In genomic region chr5:65623482-65623881, GRCh38 we compare ENCODE assay signal across 8 cellular contexts. TPM values are rescaled to one million over a fixed set of nuclear protein-coding genes. Genes with fewer than 3 reads are reported as not detected.
DNase-seq lines count a peak whose midpoint lies in the region; ATAC-seq, FAIRE-seq and TF ChIP-seq lines count a peak whose summit lies in the region.

No MANE protein-coding gene starts in this region.

- no peaks in the 10 kb centered on the region for H3K36me3 ChIP-seq in keratinocyte (ENCODE audit: control insufficient read depth in 2 of 2, extremely low read depth in 1 of 2, insufficient read depth in 2 of 2, low read length in 2 of 2)
- no peaks in the 10 kb centered on the region for H3K36me3 ChIP-seq in thyroid gland

- H3K4me1 Mint-ChIP-seq in activated CD4-positive, alpha-beta T cell treated with anti-CD3 and anti-CD28 coated beads, Interleukin-2, amount 10 ng/mL, durations not matched to agents 7 days and 5 days, result peaks cover 40% of the 10 kb centered on the region

- H3K9me3 Mint-ChIP-seq in activated CD4-positive, alpha-beta T cell treated with anti-CD3 and anti-CD28 coated beads, Interleukin-2, amount 10 ng/mL, durations not matched to agents 7 days and 5 days, result no peaks in the 10 kb centered on the region
- no peaks in the 10 kb centered on the region for H3K9me3 Mint-ChIP-seq in activated naive CD4-positive, alpha-beta T cell treated with anti-CD3 and anti-CD28 coated beads, Interleukin-2, amount 50 U/mL, for 72 hours

- 6 to 12% methylated on average over 9 of the region's 9 CpGs for WGBS in thyroid gland, 2 donors

- no peak for ATAC-seq in activated naive CD4-positive, alpha-beta T cell treated with anti-CD3 and anti-CD28 coated beads, Interleukin-2, amount 50 U/mL, for 72 hours
- ATAC-seq in GM19351 (IDR thresholded peaks at IDR 0.05; ENCODE audit: unreplicated experiment), result no peak

- no peaks in the 10 kb centered on the region for H3K27me3 ChIP-seq in keratinocyte (ENCODE audit: control insufficient read depth, extremely low read depth, insufficient read depth, low read length)
- no peaks in the 10 kb centered on the region for H3K27me3 ChIP-seq in thyroid gland

- no peaks in the 10 kb centered on the region for H3K9me3 ChIP-seq in keratinocyte (ENCODE audit: control insufficient read depth, low read depth, low read length)
- H3K9me3 ChIP-seq in thyroid gland, result no peaks in the 10 kb centered on the region

- CTCF ChIA-PET in activated CD4-positive, alpha-beta T cell treated with anti-CD3 and anti-CD28 coated beads, Interleukin-2, amount 10 ng/mL, durations not matched to agents 7 days and 5 days (lab: Charles Lee), result interaction anchor here (1.2 to 1.4 kb wide), 2 partner anchors 9 to 62 kb away, joined by 3 read pairs; no protein-coding TSS in a partner anchor

- H3K9ac ChIP-seq in keratinocyte (ENCODE audit: control insufficient read depth, extremely low read depth, insufficient read depth, low read length), result peak overlapping the region; percentile 97

- no peak for TF ChIP-seq POLR2A in thyroid gland (IDR thresholded peaks at IDR 0.05)

- H3K27ac Mint-ChIP-seq in activated CD4-positive, alpha-beta T cell treated with anti-CD3 and anti-CD28 coated beads, Interleukin-2, amount 10 ng/mL, durations not matched to agents 7 days and 5 days, result peak overlapping the region; percentile 99
- H3K27ac Mint-ChIP-seq in activated naive CD4-positive, alpha-beta T cell treated with anti-CD3 and anti-CD28 coated beads, Interleukin-2, amount 50 U/mL, for 72 hours, result peak overlapping the region; percentile 92 to 98

- H3K4me1 ChIP-seq in keratinocyte (ENCODE audit: control insufficient read depth, extremely low read depth, insufficient read depth, low read length), result peaks cover 17% of the 10 kb centered on the region
- H3K4me1 ChIP-seq in thyroid gland, result peaks cover 22 to 31% of the 10 kb centered on the region in 2 donors

- no peaks in the 10 kb centered on the region for H3K9me1 ChIP-seq in keratinocyte (ENCODE audit: control insufficient read depth, extremely low read depth, insufficient read depth, low read length)

- dilution Hi-C loops in keratinocyte (cut with MboI; ENCODE audit: extremely low pct_ligation_motif_present, low sequenced_read_pairs), result no loop called here

- TF ChIP-seq CTCF in keratinocyte (optimal IDR thresholded peaks at IDR 0.05 in 1 of 3, IDR thresholded peaks at IDR 0.05 in 1 of 3, conservative IDR thresholded peaks at IDR 0.05 in 1 of 3; ENCODE audit: extremely low read depth in 1 of 3, insufficient read depth in 2 of 3, low read length in 3 of 3), result no peak
- TF ChIP-seq CTCF in thyroid gland (IDR thresholded peaks at IDR 0.05), result no peak

- POLR2A ChIA-PET in activated CD4-positive, alpha-beta T cell treated with anti-CD3 and anti-CD28 coated beads, Interleukin-2, amount 10 ng/mL, durations not matched to agents 7 days and 5 days (lab: Charles Lee), result interaction anchor here (0.5 to 0.6 kb wide), 3 partner anchors 79 to 274 kb away, joined by 3 to 8 read pairs (median 3); no protein-coding TSS in a partner anchor

- H3K4me3 ChIP-seq in keratinocyte (ENCODE audit: control insufficient read depth in 2 of 3, extremely low read depth in 1 of 3, insufficient read depth in 2 of 3, low read depth in 1 of 3, low read length in 3 of 3) (peak overlapping the region; percentile 66 to 99 (median 98)), thyroid gland (replicated peaks in 1 of 3) (peak overlapping the region; percentile 33 to 95 (median 74))

- peak overlapping the region; percentile 99 for H3K4me2 ChIP-seq in keratinocyte (ENCODE audit: control insufficient read depth, extremely low read depth, insufficient read depth, low read depth, low read length)

- peak overlapping the region; percentile 97 for H3K4me3 Mint-ChIP-seq in activated CD4-positive, alpha-beta T cell treated with anti-CD3 and anti-CD28 coated beads, Interleukin-2, amount 10 ng/mL, durations not matched to agents 7 days and 5 days

- peaks cover 72% of the 10 kb centered on the region for H3K79me2 ChIP-seq in keratinocyte (ENCODE audit: control insufficient read depth, insufficient read depth, low read length)

- DNase-seq in activated CD4-positive, alpha-beta T cell treated with anti-CD3 and anti-CD28 coated beads, Interleukin-2, amount 10 ng/mL, durations not matched to agents 7 days and 5 days, result no peak
- no peak for DNase-seq in activated CD4-positive, alpha-beta T cell treated with anti-CD3 and anti-CD28 coated beads, Interleukin-2, amount 50 U/mL, for 4 hours
- no peak for DNase-seq in activated naive CD4-positive, alpha-beta T cell treated with anti-CD3 and anti-CD28 coated beads, Interleukin-2, amount 50 U/mL, for 72 hours (ENCODE audit: low spot score in 2 of 2)
- no peak for DNase-seq in keratinocyte (ENCODE audit: low read depth, low spot score)
- no peak for DNase-seq in thyroid gland
- no peak for DNase-seq in LoVo (ENCODE audit: low spot score)
- DNase-seq in NCI-H526 treated with DMSO at 0.1 percent for 48 hours (lab: John Stamatoyannopoulos, UW), result no peak

- peak overlapping the region; percentile 86 for H3K27ac ChIP-seq in keratinocyte (ENCODE audit: control insufficient read depth, insufficient read depth, low read length)
- H3K27ac ChIP-seq in thyroid gland, result peak overlapping the region in 2 of 3 donors; percentile 80 to 92

- peak overlapping the region; percentile 99 for H2AFZ ChIP-seq in keratinocyte (ENCODE audit: control insufficient read depth, low read length)

- no peaks in the 10 kb centered on the region for H3K27me3 Mint-ChIP-seq in activated CD4-positive, alpha-beta T cell treated with anti-CD3 and anti-CD28 coated beads, Interleukin-2, amount 10 ng/mL, durations not matched to agents 7 days and 5 days

- no peaks in the 10 kb centered on the region for H4K20me1 ChIP-seq in keratinocyte (ENCODE audit: control insufficient read depth, extremely low read depth, insufficient read depth, low read length)

- peaks cover 7% of the 10 kb centered on the region for H3K36me3 Mint-ChIP-seq in activated CD4-positive, alpha-beta T cell treated with anti-CD3 and anti-CD28 coated beads, Interleukin-2, amount 10 ng/mL, durations not matched to agents 7 days and 5 days (ENCODE audit: low read depth)
- peaks cover 15 to 17% of the 10 kb centered on the region in 2 donors for H3K36me3 Mint-ChIP-seq in activated naive CD4-positive, alpha-beta T cell treated with anti-CD3 and anti-CD28 coated beads, Interleukin-2, amount 50 U/mL, for 72 hours

- no peak for FAIRE-seq in keratinocyte (lab: Jason Lieb, UNC)

- intact Hi-C loops in thyroid gland (cut with DNase I), result no loop called here

RNA-seq across cellular contexts. Expression of gene TRIM23, which starts 0.7 kb away (rescaled TPM):
- 1 to 10 TPM; 7.9 to 9.6 TPM for total RNA-seq in activated CD4-positive, alpha-beta T cell treated with anti-CD3 and anti-CD28 coated beads, Interleukin-2, amount 10 ng/mL, durations not matched to agents 7 days and 5 days
- total RNA-seq in activated naive CD4-positive, alpha-beta T cell treated with anti-CD3 and anti-CD28 coated beads, Interleukin-2, amount 50 U/mL, for 72 hours, result 10 to 100 TPM in 1 of 2 donors, 1 to 10 TPM in 1; 4.9 to 11.0 TPM
- 5.6 to 8.3 TPM (median 7.8 TPM) in 3 replicates for polyA plus RNA-seq in keratinocyte
- polyA plus RNA-seq in keratinocyte (2011; ENCODE audit: low read depth), result 18.4 TPM
- 3.1 and 5.9 TPM in 2 replicates for polyA plus RNA-seq in keratinocyte (2011; cell fraction: cytosol; rRNA removed)
- polyA plus RNA-seq in keratinocyte (2011; cell fraction: nucleus; rRNA removed), result 7.8 and 9.4 TPM in 2 replicates
- 4.5 and 13.1 TPM in 2 replicates for polyA plus RNA-seq in keratinocyte (2012; ENCODE audit: low replicate concordance)
- 3.8 to 21.0 TPM (median 19.8 TPM) in 3 replicates for polyA minus RNA-seq in keratinocyte
- polyA minus RNA-seq in keratinocyte (2011; cell fraction: cytosol; rRNA and poly(A)+ RNA removed), result 8.4 TPM
- 12.3 and 24.7 TPM in 2 replicates for polyA minus RNA-seq in keratinocyte (2011; cell fraction: nucleus; rRNA and poly(A)+ RNA removed)
- total RNA-seq in thyroid gland, result 10 to 100 TPM; 14.9 to 29.2 (median 17.4) TPM

RNA-seq across cellular contexts. Expression of gene SHLD3, which starts 1.3 kb away (rescaled TPM):
- total RNA-seq in activated CD4-positive, alpha-beta T cell treated with anti-CD3 and anti-CD28 coated beads, Interleukin-2, amount 10 ng/mL, durations not matched to agents 7 days and 5 days, result 1 to 10 TPM; 4.5 to 5.3 TPM
- 1 to 10 TPM; 1.9 to 5.0 TPM for total RNA-seq in activated naive CD4-positive, alpha-beta T cell treated with anti-CD3 and anti-CD28 coated beads, Interleukin-2, amount 50 U/mL, for 72 hours
- 2.1 to 3.6 TPM (median 2.4 TPM) in 3 replicates for polyA plus RNA-seq in keratinocyte
- polyA plus RNA-seq in keratinocyte (2011; ENCODE audit: low read depth), result 1.5 TPM
- 1.4 and 3.2 TPM in 2 replicates for polyA plus RNA-seq in keratinocyte (2011; cell fraction: cytosol; rRNA removed)
- 2.9 and 3.5 TPM in 2 replicates for polyA plus RNA-seq in keratinocyte (2011; cell fraction: nucleus; rRNA removed)
- 1.1 and 2.1 TPM in 2 replicates for polyA plus RNA-seq in keratinocyte (2012; ENCODE audit: low replicate concordance)
- polyA minus RNA-seq in keratinocyte, result 0.36 to 2.1 TPM in 2 of 3 replicates, not detected in the other
- polyA minus RNA-seq in keratinocyte (2011; cell fraction: cytosol; rRNA and poly(A)+ RNA removed), result not detected
- 0.74 and 1.0 TPM in 2 replicates for polyA minus RNA-seq in keratinocyte (2011; cell fraction: nucleus; rRNA and poly(A)+ RNA removed)
- total RNA-seq in thyroid gland, result 1 to 10 TPM; 3.0 to 5.6 (median 3.9) TPM

RNA-seq across cellular contexts. Expression of gene TRAPPC13, which starts 1.3 kb away (rescaled TPM):
- 10 to 100 TPM; 24.4 to 24.5 TPM for total RNA-seq in activated CD4-positive, alpha-beta T cell treated with anti-CD3 and anti-CD28 coated beads, Interleukin-2, amount 10 ng/mL, durations not matched to agents 7 days and 5 days
- 10 to 100 TPM; 17.8 to 39.8 TPM for total RNA-seq in activated naive CD4-positive, alpha-beta T cell treated with anti-CD3 and anti-CD28 coated beads, Interleukin-2, amount 50 U/mL, for 72 hours
- 10.7 to 22.2 TPM (median 19.1 TPM) in 3 replicates for polyA plus RNA-seq in keratinocyte
- polyA plus RNA-seq in keratinocyte (2011; ENCODE audit: low read depth), result 5.1 TPM
- polyA plus RNA-seq in keratinocyte (2011; cell fraction: cytosol; rRNA removed), result 7.6 and 15.9 TPM in 2 replicates
- polyA plus RNA-seq in keratinocyte (2011; cell fraction: nucleus; rRNA removed), result 14.9 and 19.1 TPM in 2 replicates
- polyA plus RNA-seq in keratinocyte (2012; ENCODE audit: low replicate concordance), result 10.2 and 13.6 TPM in 2 replicates
- polyA minus RNA-seq in keratinocyte, result 3.7 to 10.6 TPM (median 6.7 TPM) in 3 replicates
- polyA minus RNA-seq in keratinocyte (2011; cell fraction: cytosol; rRNA and poly(A)+ RNA removed), result 3.5 TPM
- 5.1 and 11.9 TPM in 2 replicates for polyA minus RNA-seq in keratinocyte (2011; cell fraction: nucleus; rRNA and poly(A)+ RNA removed)
- total RNA-seq in thyroid gland, result 10 to 100 TPM; 26.7 to 34.2 (median 30.3) TPM
